1 cellular context compared by ENCODE assay signal in genomic region chr5:66145737-66146136, GRCh38.
TF ChIP-seq lines count a peak whose summit lies in the region.

No MANE protein-coding gene starts in this region.

TF ChIP-seq in GM12878, 131 proteins besides CTCF, POLR2A, EP300 and RAD21 (continued from another document):
- TF ChIP-seq MLLT1 (IDR thresholded peaks at IDR 0.05) (peak; percentile 79; the same call in 1 of the 2 replicates), EED (IDR thresholded peaks at IDR 0.05; ENCODE audit: low read depth) (no peak)
TF ChIP-seq in GM12878: peak in this region for 1.
